In the genomic region with DNA sequence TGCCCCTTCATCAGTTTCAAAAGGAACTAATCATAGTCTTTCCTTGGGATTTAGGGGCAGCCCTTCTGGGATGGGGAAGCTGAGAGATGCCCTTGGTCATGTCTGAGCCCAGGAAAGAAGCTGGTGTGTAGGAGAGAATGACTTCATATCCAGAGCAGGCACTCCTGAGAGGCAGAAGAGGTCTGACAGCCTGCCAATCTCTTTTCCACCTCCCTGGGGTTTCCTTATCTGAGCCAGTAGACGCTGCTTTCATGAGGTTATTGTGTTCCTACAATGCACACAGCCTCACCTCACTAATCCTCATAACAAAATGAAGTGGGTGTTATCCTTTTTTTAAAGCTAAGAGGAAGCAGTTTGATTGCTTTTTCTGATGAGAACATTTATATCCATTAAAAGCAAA, we compare ENCODE assay signal across 20 cellular contexts. TPM values are rescaled to one million over a fixed set of nuclear protein-coding genes. Genes with fewer than 3 reads are reported as not detected.
A peak's percentile ranks its signal among the peaks of the same experiment; 100 is the strongest.
DNase-seq lines count a peak whose midpoint lies in the region; ATAC-seq and TF ChIP-seq lines count a peak whose summit lies in the region.
"Had no signal": no experiment of that assay in that cellular context is flagged by ENCODE, and none has a peak within 500 bp of the region (broad histone marks: within the 10 kb centered on the region; RNA-seq: fewer than 3 reads in every experiment).

No MANE protein-coding gene starts in this region.

- POLR2A ChIA-PET in T-cell (lab: Charles Lee): no interaction called here

- no peaks in the 10 kb centered on the region for H3K27me3 ChIP-seq in lower lobe of right lung (ENCODE audit: low read depth)
- H3K27me3 ChIP-seq: foreskin keratinocyte, SJSA1 had no signal

- peaks cover under 1 to 12% of the 10 kb centered on the region in 2 donors for H3K27me3 Mint-ChIP-seq in T-cell
- H3K27me3 Mint-ChIP-seq in activated naive CD8-positive, alpha-beta T cell treated with anti-CD3 and anti-CD28 coated beads, Interleukin-2, amount 50 U/mL, for 24 hours: peaks cover 3% of the 10 kb centered on the region
- H3K27me3 Mint-ChIP-seq: activated CD4-positive, alpha-beta T cell treated with anti-CD3 and anti-CD28 coated beads for 36 hours had no signal

- no peaks in the 10 kb centered on the region for H3K9me3 Mint-ChIP-seq in T-cell
- H3K9me3 Mint-ChIP-seq in activated naive CD8-positive, alpha-beta T cell treated with anti-CD3 and anti-CD28 coated beads, Interleukin-2, amount 50 U/mL, for 24 hours: no peaks in the 10 kb centered on the region
- H3K9me3 Mint-ChIP-seq: naive B cell had no signal

- DNase-seq in DMS153 treated with DMSO at 0.1 percent for 48 hours (lab: John Stamatoyannopoulos, UW; ENCODE audit: unreplicated experiment) (peak; percentile 41), NCI-H2029 treated with DMSO at 0.1 percent for 48 hours (lab: John Stamatoyannopoulos, UW) (peak; percentile 96), cerebellum (ENCODE audit: low spot score) (peak; percentile 75), lower lobe of right lung (no peak), HPDE6-E6E7 (ENCODE audit: extremely low spot score) (no peak), T-cell (no peak)
- no peak for DNase-seq in activated naive CD4-positive, alpha-beta T cell treated with Interleukin-2 at 50 U/mL for 16 hours
- no peak for DNase-seq in activated naive CD8-positive, alpha-beta T cell treated with anti-CD3 and anti-CD28 coated beads, Interleukin-2, amount 50 U/mL, for 24 hours
- DNase-seq: activated CD4-positive, alpha-beta T cell treated with anti-CD3 and anti-CD28 coated beads for 36 hours; activated effector memory CD4-positive, alpha-beta T cell treated with anti-CD3 and anti-CD28 coated beads, Interleukin-2, amount 50 U/mL, for 16 hours; anterior cingulate cortex; COR-L47; foreskin keratinocyte; naive B cell; NCI-H510A; OCI-M1; posterior cingulate gyrus had no signal

- ATAC-seq in lower lobe of right lung: peak; percentile 61 to 91
- ATAC-seq in T-cell (replicated peaks in 1 of 4): no peak
- no peak for ATAC-seq in activated naive CD8-positive, alpha-beta T cell treated with anti-CD3 and anti-CD28 coated beads, Interleukin-2, amount 50 U/mL, for 24 hours
- ATAC-seq: activated CD4-positive, alpha-beta T cell treated with anti-CD3 and anti-CD28 coated beads for 36 hours; foreskin keratinocyte; K562 had no signal

- no peak for TF ChIP-seq CTCF in lower lobe of right lung (IDR thresholded peaks at IDR 0.05)

- no peaks in the 10 kb centered on the region for H3K36me3 ChIP-seq in lower lobe of right lung
- H3K36me3 ChIP-seq: thoracic aorta had no signal

- peaks cover 0 to 9% (median 3%) of the 10 kb centered on the region in 3 donors for H3K4me1 Mint-ChIP-seq in T-cell
- H3K4me1 Mint-ChIP-seq in activated naive CD8-positive, alpha-beta T cell treated with anti-CD3 and anti-CD28 coated beads, Interleukin-2, amount 50 U/mL, for 24 hours: no peaks in the 10 kb centered on the region
- H3K4me1 Mint-ChIP-seq: activated CD4-positive, alpha-beta T cell treated with anti-CD3 and anti-CD28 coated beads for 36 hours had no signal

- H3K4me1 ChIP-seq in lower lobe of right lung: no peaks in the 10 kb centered on the region
- H3K4me1 ChIP-seq: foreskin keratinocyte, SJSA1 had no signal

- no peak overlapping the region for H3K4me3 ChIP-seq in lower lobe of right lung
- H3K4me3 ChIP-seq: K562, SJSA1, thoracic aorta had no signal

- H3K36me3 Mint-ChIP-seq in T-cell: no peaks in the 10 kb centered on the region
- H3K36me3 Mint-ChIP-seq in activated naive CD8-positive, alpha-beta T cell treated with anti-CD3 and anti-CD28 coated beads, Interleukin-2, amount 50 U/mL, for 24 hours (ENCODE audit: low read depth): no peaks in the 10 kb centered on the region
- H3K36me3 Mint-ChIP-seq: naive B cell had no signal

- H3K27ac ChIP-seq in lower lobe of right lung: no peak overlapping the region
- H3K27ac ChIP-seq: foreskin keratinocyte, SJSA1, thoracic aorta had no signal

- H3K9me3 ChIP-seq in lower lobe of right lung: no peaks in the 10 kb centered on the region
- H3K9me3 ChIP-seq: thoracic aorta had no signal

- CTCF ChIA-PET in T-cell (lab: Charles Lee): interaction anchor here in 1 of 2 donors (0.7 kb wide), 1 partner anchor 8 kb away, joined by 3 read pairs; no protein-coding TSS in a partner anchor

- no peak overlapping the region for H3K4me3 Mint-ChIP-seq in T-cell
- no peak overlapping the region for H3K4me3 Mint-ChIP-seq in activated naive CD8-positive, alpha-beta T cell treated with anti-CD3 and anti-CD28 coated beads, Interleukin-2, amount 50 U/mL, for 24 hours
- H3K4me3 Mint-ChIP-seq: activated CD4-positive, alpha-beta T cell treated with anti-CD3 and anti-CD28 coated beads for 36 hours; naive B cell had no signal

- H3K27ac Mint-ChIP-seq in T-cell: no peak overlapping the region
- no peak overlapping the region for H3K27ac Mint-ChIP-seq in activated naive CD8-positive, alpha-beta T cell treated with anti-CD3 and anti-CD28 coated beads, Interleukin-2, amount 50 U/mL, for 24 hours
- H3K27ac Mint-ChIP-seq: activated CD4-positive, alpha-beta T cell treated with anti-CD3 and anti-CD28 coated beads for 36 hours; naive B cell had no signal

- intact Hi-C loops in lower lobe of right lung (cut with DNase I): no loop called here

RNA-seq across cellular contexts. Expression of a gene that starts 14.1 kb away (rescaled TPM):
- total RNA-seq in cerebellum: 14.0 TPM
- 15.8 TPM for total RNA-seq in lower lobe of right lung
- 1 to 10 TPM in 1 of 5 donors, under 1 TPM in 3, not detected in 1; 0.15 to 2.0 (median 0.33) TPM for total RNA-seq in T-cell

Comparison
In these comparisons a context has a peak if more than half of its experiments do, and no peak if none do; other contexts are left out.
1. DNase-seq: peak in DMS153 treated with DMSO at 0.1 percent for 48 hours (single experiment), NCI-H2029 treated with DMSO at 0.1 percent for 48 hours (single experiment) and cerebellum (single experiment); none in lower lobe of right lung (single experiment), activated naive CD4-positive, alpha-beta T cell treated with Interleukin-2 at 50 U/mL for 16 hours (single experiment), HPDE6-E6E7 (single experiment), T-cell (0 of 34) and activated naive CD8-positive, alpha-beta T cell treated with anti-CD3 and anti-CD28 coated beads, Interleukin-2, amount 50 U/mL, for 24 hours (single experiment).
2. ATAC-seq: peak in lower lobe of right lung (2 of 2); none in T-cell (0 of 4) and activated naive CD8-positive, alpha-beta T cell treated with anti-CD3 and anti-CD28 coated beads, Interleukin-2, amount 50 U/mL, for 24 hours (single experiment).